In the genomic region with DNA sequence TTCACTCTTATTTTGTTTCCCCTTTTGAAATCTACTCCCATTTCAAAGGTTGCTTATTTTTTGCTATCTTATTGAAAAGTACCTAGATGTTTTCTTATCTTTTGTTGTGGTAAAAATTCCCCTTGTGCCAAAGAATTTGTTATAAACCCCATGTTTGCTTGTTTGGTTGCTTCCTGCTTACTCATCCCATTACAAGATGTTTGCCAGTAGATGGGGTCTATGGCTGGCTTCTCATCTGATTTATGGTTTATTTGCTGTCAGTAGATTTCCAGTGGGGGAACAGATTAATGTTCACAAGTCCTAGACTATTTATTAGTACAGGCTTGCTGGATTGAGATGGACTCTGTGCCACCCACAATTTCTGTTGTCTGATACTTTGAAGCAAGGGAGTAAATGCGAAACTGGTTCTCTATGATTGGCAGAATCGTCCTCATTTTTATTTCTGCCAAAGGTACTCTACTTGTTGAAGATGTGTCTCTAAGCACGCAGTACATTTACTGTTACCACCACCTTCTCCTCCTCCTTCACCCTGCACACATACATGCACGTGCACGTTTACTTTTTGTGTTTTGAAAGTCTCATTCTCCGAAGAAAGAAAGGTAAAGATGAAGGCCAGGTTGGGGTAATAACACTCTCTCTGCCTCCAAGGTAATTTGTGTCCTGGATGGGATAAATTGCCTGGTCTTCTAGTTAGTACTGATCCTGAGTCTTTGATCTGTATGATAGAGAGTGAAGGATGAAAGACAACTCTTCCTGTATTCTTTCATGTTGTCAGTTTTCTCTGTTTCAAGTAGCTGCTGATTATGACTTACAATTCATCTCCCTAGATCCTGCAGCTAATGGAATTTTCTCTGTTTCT, we compare ENCODE assay signal across 1 cellular context.
TF ChIP-seq lines count a peak whose summit lies in the region.

No MANE protein-coding gene starts in this region.

TF ChIP-seq in endothelial cell of umbilical vein, 7 proteins besides CTCF, POLR2A, EP300 and RAD21 (continued from another document):
- peak; percentile 67 for TF ChIP-seq JUN (IDR thresholded peaks at IDR 0.05; ENCODE audit: borderline replicate concordance, insufficient read depth, insufficient read length, low read depth)
- TF ChIP-seq MYC (IDR thresholded peaks at IDR 0.05; ENCODE audit: low read depth, low read length), result no peak
